Comparison of ENCODE assay signal across 16 cellular contexts in genomic region chr15:92244703-92245102, GRCh38.
"Had no signal": no experiment of that assay in that cellular context is flagged by ENCODE, and none has a peak within 500 bp of the region (broad histone marks: within the 10 kb centered on the region; RNA-seq: fewer than 3 reads in every experiment).

No MANE protein-coding gene starts in this region.

- H3K9me3 ChIP-seq: neutrophil had no signal

- H3K4me1 ChIP-seq: esophagus muscularis mucosa, parathyroid adenoma, tibial nerve had no signal

- H3K9ac ChIP-seq: parathyroid adenoma had no signal

- H3K4me3 ChIP-seq: esophagus muscularis mucosa, hepatocyte, tibial nerve had no signal

- H3K27ac ChIP-seq: esophagus muscularis mucosa, hepatocyte, neutrophil, parathyroid adenoma, tibial nerve had no signal

- FAIRE-seq: endometrium, keratinocyte had no signal

- ATAC-seq: left lobe of liver; naive thymus-derived CD4-positive, alpha-beta T cell had no signal

- H2AFZ ChIP-seq: hepatocyte, parathyroid adenoma had no signal

- DNase-seq: activated CD4-positive, alpha-beta T cell treated with anti-CD3 and anti-CD28 coated beads for 1 hour; activated CD4-positive, alpha-beta T cell treated with anti-CD3 and anti-CD28 coated beads, Interleukin-2, amount 50 U/mL, for 48 hours; activated effector memory CD4-positive, alpha-beta T cell treated with Interleukin-2 at 50 U/mL for 16 hours; activated T-cell treated with anti-CD3 and anti-CD28 coated beads, Interleukin-2, amount 50 U/mL, for 1 hour; mammary epithelial cell; naive thymus-derived CD4-positive, alpha-beta T cell; stimulated activated CD4-positive, alpha-beta T cell treated with anti-CD3 and anti-CD28 coated beads, Interleukin-2, amount 100 ng/mL, for 48 hours; stimulated activated naive CD4-positive, alpha-beta T cell had no signal

- H3K36me3 ChIP-seq: esophagus muscularis mucosa, neutrophil, tibial nerve had no signal

- H3K27me3 ChIP-seq: tibial nerve had no signal

- H3K4me2 ChIP-seq: hepatocyte had no signal

- H3K79me2 ChIP-seq: hepatocyte, parathyroid adenoma had no signal
